Comparison of ENCODE assay signal across 8 cellular contexts in the genomic region with DNA sequence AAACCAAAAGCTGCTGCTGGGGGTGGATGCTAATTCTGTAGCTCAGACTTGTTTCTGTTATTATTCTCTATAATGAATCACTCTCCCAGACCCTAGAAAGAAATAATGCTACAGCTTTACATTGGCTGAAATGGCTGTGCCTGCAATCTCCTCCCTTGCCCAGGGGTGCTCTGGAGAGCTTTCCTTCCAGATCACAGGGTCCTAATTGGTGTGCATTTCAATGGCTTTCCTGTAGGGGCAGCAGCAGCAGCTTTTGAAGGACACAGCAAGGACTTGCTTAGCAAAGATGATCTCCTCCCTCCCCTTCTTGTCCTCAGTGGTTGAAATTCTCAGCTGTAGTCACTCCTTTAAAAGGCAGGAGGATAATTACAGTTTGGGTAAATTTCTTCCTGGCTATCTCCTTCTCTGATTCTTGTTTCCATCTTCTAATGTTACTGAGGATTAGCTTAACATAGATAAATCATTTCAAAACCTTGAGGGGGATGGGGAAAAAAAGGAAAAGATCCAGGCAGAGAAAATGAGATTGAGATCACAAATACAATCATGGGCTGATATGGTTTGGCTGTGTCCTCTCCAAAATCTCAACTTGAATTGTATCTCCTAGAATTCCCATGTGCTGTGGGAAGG.
DNase-seq lines count a peak whose midpoint lies in the region; ATAC-seq, FAIRE-seq and TF ChIP-seq lines count a peak whose summit lies in the region.

No MANE protein-coding gene starts in this region.

- CTCF ChIA-PET in Caco-2 (lab: Charles Lee) (interaction anchor here (0.6 kb wide), 1 partner anchor 158 kb away, joined by 3 read pairs; no protein-coding TSS in a partner anchor), K562 (lab: Yijun Ruan, JAX; ENCODE audit: low intra/inter-chr PET ratio) (no interaction called here)

- H3K4me3 ChIP-seq in Caco-2 (ENCODE audit: low read depth, low read length) (no peak overlapping the region), K562 (no peak overlapping the region)

- no peak overlapping the region for H3K9ac ChIP-seq in K562 (ENCODE audit: insufficient read depth in 1 of 2, low read depth in 2 of 2, low read length in 2 of 2)

- no peak overlapping the region for H2AFZ ChIP-seq in K562 (ENCODE audit: low read depth, low read length)

- peaks cover 8% of the 10 kb centered on the region; the same call in 1 of the 2 replicates for H3K4me1 ChIP-seq in Caco-2
- H3K4me1 ChIP-seq in K562 (replicated peaks in 1 of 2; ENCODE audit: control insufficient read depth in 2 of 2, insufficient read depth in 2 of 2, low read length in 2 of 2) = no peaks in the 10 kb centered on the region

- peak; percentile 98 for ATAC-seq in GM18861 (IDR thresholded peaks at IDR 0.05; ENCODE audit: unreplicated experiment)
- peak; percentile 99 for ATAC-seq in HG02885 (IDR thresholded peaks at IDR 0.05; ENCODE audit: poor library complexity, unreplicated experiment)
- peak; percentile 98 for ATAC-seq in K562

- peak; percentile 58 to 75 for TF ChIP-seq CTCF in Caco-2 (IDR thresholded peaks at IDR 0.05; ENCODE audit: insufficient read depth in 1 of 2, low read depth in 1 of 2, low read length in 1 of 2, severe bottlenecking in 1 of 2, unreplicated experiment in 1 of 2)
- TF ChIP-seq CTCF in K562 (IDR thresholded peaks at IDR 0.05 in 2 of 3, conservative IDR thresholded peaks at IDR 0.05 in 1 of 3; ENCODE audit: insufficient read depth in 2 of 3, low read depth in 1 of 3, low read length in 3 of 3) = peak; percentile 60 to 83 (median 70)

- POLR2A ChIA-PET in Caco-2 (lab: Charles Lee) (no interaction called here), K562 (lab: Yijun Ruan, JAX) (interaction anchor here (0.9 kb wide), 1 partner anchor 12 kb away, joined by 3 read pairs; no protein-coding TSS in a partner anchor)

- no peaks in the 10 kb centered on the region for H3K36me3 Mint-ChIP-seq in Caco-2 (ENCODE audit: insufficient read depth, unreplicated experiment)

- H3K27ac Mint-ChIP-seq in Caco-2 (ENCODE audit: unreplicated experiment) = no peak overlapping the region

- H3K27me3 ChIP-seq in Caco-2 (replicated peaks; ENCODE audit: control insufficient read depth, insufficient read depth, low read length) (no peaks in the 10 kb centered on the region), K562 (ENCODE audit: control insufficient read depth in 2 of 2, insufficient read depth in 2 of 2, low read length in 2 of 2) (no peaks in the 10 kb centered on the region)

- H3K36me3 ChIP-seq in Caco-2 (ENCODE audit: control insufficient read depth, insufficient read depth, low read length) (no peaks in the 10 kb centered on the region), K562 (ENCODE audit: control insufficient read depth, insufficient read depth, low read length) (no peaks in the 10 kb centered on the region)

- H3K27ac ChIP-seq in K562 (ENCODE audit: extremely low read depth, low read depth, low read length) = no peak overlapping the region

- TF ChIP-seq RAD21 in K562 (CRISPR knock-in tag; conservative IDR thresholded peaks at IDR 0.05 in 1 of 2, IDR thresholded peaks at IDR 0.05 in 1 of 2) = peak; percentile 21 to 53; a peak in 3 of 4 replicates

- no peak overlapping the region for H3K4me3 Mint-ChIP-seq in Caco-2 (ENCODE audit: unreplicated experiment)

- DNase-seq in Caco-2 (peak; percentile 56 to 72), NCI-H187 (lab: John Stamatoyannopoulos, UW) (peak; percentile 24 to 29), K562 (ENCODE audit: extremely low read depth in 1 of 4, low spot score in 3 of 4) (peak; percentile 60 to 66 (median 60)), medulla oblongata (ENCODE audit: extremely low spot score) (peak; percentile 32), DMS79 (lab: John Stamatoyannopoulos, UW) (no peak), activated gamma-delta T cell treated with Interleukin-2 at 50 U/mL for 16 hours (no peak)

- no peaks in the 10 kb centered on the region for H3K79me2 ChIP-seq in K562 (ENCODE audit: control insufficient read depth, insufficient read depth, low read length)

- no peaks in the 10 kb centered on the region for H3K27me3 Mint-ChIP-seq in Caco-2 (ENCODE audit: insufficient read depth, unreplicated experiment)

- H3K9me1 ChIP-seq in K562 (ENCODE audit: control insufficient read depth, insufficient read depth, low read length) = no peaks in the 10 kb centered on the region

- in situ Hi-C loops in K562 (cut with MboI) = no loop called here

- no peaks in the 10 kb centered on the region for H3K9me3 ChIP-seq in Caco-2
- no peaks in the 10 kb centered on the region for H3K9me3 ChIP-seq in K562 (replicated peaks; ENCODE audit: control insufficient read depth, insufficient read depth, low read depth, low read length)

- H4K20me1 ChIP-seq in K562 (replicated peaks; ENCODE audit: control insufficient read depth, insufficient read depth, low read length) = no peaks in the 10 kb centered on the region

- no peaks in the 10 kb centered on the region for H3K4me1 Mint-ChIP-seq in Caco-2 (ENCODE audit: low read depth, unreplicated experiment)

- intact Hi-C loops in Caco-2 (cut with micrococcal nuclease; ENCODE audit: unreplicated experiment) (no loop called here), K562 (cut with micrococcal nuclease) (no loop called here)

- FAIRE-seq in K562 (lab: Jason Lieb, UNC) = peak; percentile 88

- BruUV-seq in Caco-2 (replicated peaks; lab: Mats Ljungman, UMichigan) = no TSS peak
- no TSS peak for BruUV-seq in K562 (replicated peaks; lab: Mats Ljungman, UMichigan)

- H3K4me2 ChIP-seq in K562 (ENCODE audit: insufficient read depth, low read length) = no peak overlapping the region

- no peak for TF ChIP-seq POLR2A in K562 (conservative IDR thresholded peaks at IDR 0.05)

- no peaks in the 10 kb centered on the region for H3K9me3 Mint-ChIP-seq in Caco-2 (ENCODE audit: unreplicated experiment)

- no peak for TF ChIP-seq EP300 in K562 (IDR thresholded peaks at IDR 0.05; ENCODE audit: low read length)

TF ChIP-seq in K562, 482 proteins besides CTCF, POLR2A, EP300 and RAD21:
- peak; percentile 81 for TF ChIP-seq ESRRA (IDR thresholded peaks at IDR 0.05; ENCODE audit: borderline replicate concordance, low read depth)
- TF ChIP-seq GABPB1 (CRISPR knock-in tag; IDR thresholded peaks at IDR 0.05) = no peak

Comparison
In these comparisons a context has a peak if more than half of its experiments do, and no peak if none do; other contexts are left out.
1. DNase-seq: peak in Caco-2 (2 of 2), NCI-H187 (2 of 2), K562 (4 of 4) and medulla oblongata (single experiment); none in DMS79 (single experiment) and activated gamma-delta T cell treated with Interleukin-2 at 50 U/mL for 16 hours (single experiment).
2. Peak in every context shown above with its lines, with median percentiles within 50 percentile points of each other: ATAC-seq.